Comparison of ENCODE assay signal across 27 cellular contexts in the genomic region with DNA sequence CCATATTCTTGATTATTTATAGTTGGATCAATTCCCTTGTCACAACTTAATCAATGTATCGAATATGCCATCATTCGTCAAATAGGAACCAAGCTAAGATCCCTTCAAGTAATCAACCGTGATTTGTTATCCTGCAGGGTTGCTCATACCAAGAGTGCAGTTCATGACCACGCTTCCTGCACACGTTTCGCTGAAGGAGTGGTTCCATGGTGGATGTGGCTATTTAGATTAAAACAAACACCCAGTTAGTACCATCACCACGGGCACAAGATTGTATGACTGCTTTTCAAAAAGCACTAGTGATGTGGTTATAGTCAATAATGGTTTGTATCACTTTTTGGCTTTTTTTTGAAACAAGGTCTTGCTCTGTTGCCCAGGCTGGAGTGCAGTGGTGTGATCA. TPM values are rescaled to one million over a fixed set of nuclear protein-coding genes. Genes with fewer than 3 reads are reported as not detected.
DNase-seq lines count a peak whose midpoint lies in the region; ATAC-seq, FAIRE-seq and TF ChIP-seq lines count a peak whose summit lies in the region.
"Had no signal": no experiment of that assay in that cellular context is flagged by ENCODE, and none has a peak within 500 bp of the region (broad histone marks: within the 10 kb centered on the region; RNA-seq: fewer than 3 reads in every experiment).

No MANE protein-coding gene starts in this region.

- no peaks in the 10 kb centered on the region for H3K36me3 ChIP-seq in mesendoderm (ENCODE audit: control insufficient read depth, insufficient read depth, low read length)
- H3K36me3 ChIP-seq: BE2C had no signal

- H3K4ac ChIP-seq in mesendoderm (ENCODE audit: low read depth, low read length) = no peak overlapping the region

- peak; percentile 94 for FAIRE-seq in A549 (lab: Jason Lieb, UNC)

- H3K79me1 ChIP-seq in mesendoderm (ENCODE audit: low read length) = no peaks in the 10 kb centered on the region

- DNase-seq in activated CD4-positive, alpha-beta T cell treated with anti-CD3 and anti-CD28 coated beads for 36 hours = peak; percentile 43
- no peak for DNase-seq in activated CD4-positive, alpha-beta T cell treated with anti-CD3 and anti-CD28 coated beads for 4 hours
- DNase-seq in activated naive CD4-positive, alpha-beta T cell treated with anti-CD3 and anti-CD28 coated beads for 36 hours = peak; percentile 25
- no peak for DNase-seq in activated naive CD4-positive, alpha-beta T cell (lab: John Stamatoyannopoulos, UW)
- DNase-seq in A549 (ENCODE audit: low read depth in 1 of 2, low spot score in 1 of 2) (no peak), mesendoderm (no peak), Calu3 (no peak)
- peak; percentile 46 for DNase-seq in activated CD8-positive, alpha-beta T cell treated with anti-CD3 and anti-CD28 coated beads, Interleukin-2, amount 10 ng/mL, durations not matched to agents 7 days and 5 days
- DNase-seq: ACHN, BE2C, DMS153, DND-41, GM23248, H7, MM.1S, NCI-H1417, NCI-H1694, NCI-H2029 treated with DMSO at 0.1 percent for 48 hours, NCI-H2227 treated with DMSO at 0.1 percent for 48 hours, NCI-H526 treated with DMSO at 0.1 percent for 48 hours, Right ventricle myocardium superior, RPMI8226 had no signal

- H3K9me3 ChIP-seq in A549 = no peaks in the 10 kb centered on the region
- H3K9me3 ChIP-seq: BE2C had no signal

- H3K9me3 Mint-ChIP-seq in activated CD4-positive, alpha-beta T cell treated with anti-CD3 and anti-CD28 coated beads for 36 hours (ENCODE audit: low read depth) = no peaks in the 10 kb centered on the region
- H3K9me3 Mint-ChIP-seq in activated naive CD4-positive, alpha-beta T cell treated with anti-CD3 and anti-CD28 coated beads for 36 hours = no peaks in the 10 kb centered on the region
- H3K9me3 Mint-ChIP-seq in activated CD8-positive, alpha-beta T cell treated with anti-CD3 and anti-CD28 coated beads, Interleukin-2, amount 10 ng/mL, durations not matched to agents 7 days and 5 days (ENCODE audit: insufficient read depth) = no peaks in the 10 kb centered on the region
- no peaks in the 10 kb centered on the region for H3K9me3 Mint-ChIP-seq in Calu3 (ENCODE audit: low read depth, unreplicated experiment)

- WGBS in A549 (ENCODE audit: missing lambda C conversion rate) = 72% methylated on average over 7 of the region's 7 CpGs
- no CpG with 5 or more reads among the region's 7 CpGs for WGBS in mesendoderm (ENCODE audit: extremely low coverage, insufficient coverage, low lambda C conversion rate)

- no TSS peak for BruUV-seq in Calu3 (replicated peaks; lab: Mats Ljungman, UMichigan)

- H3K4me1 ChIP-seq in A549 (peaks cover 3% of the 10 kb centered on the region; the same call in 1 of the 3 replicates), mesendoderm (ENCODE audit: control insufficient read depth, low read depth, low read length) (no peaks in the 10 kb centered on the region)
- H3K4me1 ChIP-seq: BE2C had no signal

- no peaks in the 10 kb centered on the region for H3K27me3 ChIP-seq in mesendoderm (ENCODE audit: insufficient read depth, low read length, poor library complexity)
- H3K27me3 ChIP-seq: BE2C had no signal

- no peak overlapping the region for H3K23ac ChIP-seq in mesendoderm (ENCODE audit: low read length)

- no peaks in the 10 kb centered on the region for H3K27me3 Mint-ChIP-seq in activated CD4-positive, alpha-beta T cell treated with anti-CD3 and anti-CD28 coated beads for 36 hours
- no peaks in the 10 kb centered on the region for H3K27me3 Mint-ChIP-seq in activated naive CD4-positive, alpha-beta T cell treated with anti-CD3 and anti-CD28 coated beads for 36 hours (ENCODE audit: low read depth)
- H3K27me3 Mint-ChIP-seq in activated CD8-positive, alpha-beta T cell treated with anti-CD3 and anti-CD28 coated beads, Interleukin-2, amount 10 ng/mL, durations not matched to agents 7 days and 5 days (ENCODE audit: low read depth) = no peaks in the 10 kb centered on the region
- peaks cover 33% of the 10 kb centered on the region for H3K27me3 Mint-ChIP-seq in Calu3 (ENCODE audit: unreplicated experiment)

- no peak for TF ChIP-seq RAD21 in A549 (conservative IDR thresholded peaks at IDR 0.05 in 1 of 2, IDR thresholded peaks at IDR 0.05 in 1 of 2)

- H3K9ac ChIP-seq in mesendoderm (ENCODE audit: low read length) = no peak overlapping the region
- H3K9ac ChIP-seq: GM23248, KMS-11 had no signal

- POLR2A ChIA-PET in activated CD4-positive, alpha-beta T cell treated with anti-CD3 and anti-CD28 coated beads for 36 hours (lab: Charles Lee) = no interaction called here
- POLR2A ChIA-PET in A549 (lab: Yijun Ruan, JAX) = interaction anchor here (1.2 kb wide), 1 partner anchor 16 kb away, joined by 3 read pairs; no protein-coding TSS in a partner anchor
- POLR2A ChIA-PET in activated CD8-positive, alpha-beta T cell treated with anti-CD3 and anti-CD28 coated beads, Interleukin-2, amount 10 ng/mL, durations not matched to agents 7 days and 5 days (lab: Charles Lee) = interaction anchor here (0.7 to 1.2 kb wide), 2 partner anchors 10 to 171 kb away, joined by 3 to 4 read pairs; no protein-coding TSS in a partner anchor

- H3K4me3 ChIP-seq in A549 (no peak overlapping the region), mesendoderm (ENCODE audit: low read length) (no peak overlapping the region)
- H3K4me3 ChIP-seq: GM23248 had no signal

- H2AK5ac ChIP-seq in mesendoderm (ENCODE audit: low read length) = no peak overlapping the region

- H4K5ac ChIP-seq in mesendoderm (ENCODE audit: low read length) = no peak overlapping the region

- TF ChIP-seq POLR2A in A549 (IDR thresholded peaks at IDR 0.05; ENCODE audit: low read length) = no peak

- no peaks in the 10 kb centered on the region for H3K4me1 Mint-ChIP-seq in activated CD4-positive, alpha-beta T cell treated with anti-CD3 and anti-CD28 coated beads for 36 hours
- H3K4me1 Mint-ChIP-seq in activated naive CD4-positive, alpha-beta T cell treated with anti-CD3 and anti-CD28 coated beads for 36 hours (ENCODE audit: low read depth) = no peaks in the 10 kb centered on the region
- H3K4me1 Mint-ChIP-seq in activated CD8-positive, alpha-beta T cell treated with anti-CD3 and anti-CD28 coated beads, Interleukin-2, amount 10 ng/mL, durations not matched to agents 7 days and 5 days (ENCODE audit: low read depth) = peaks cover 13% of the 10 kb centered on the region
- no peaks in the 10 kb centered on the region for H3K4me1 Mint-ChIP-seq in Calu3 (ENCODE audit: low read depth, unreplicated experiment)
- H3K4me1 Mint-ChIP-seq: IgD-negative memory B cell had no signal

- H3K27ac ChIP-seq in A549 (no peak overlapping the region), mesendoderm (ENCODE audit: low read depth, low read length) (no peak overlapping the region)
- H3K27ac ChIP-seq: 22Rv1, GM23248, HL-60, KMS-11 had no signal

- no peak overlapping the region for H2BK5ac ChIP-seq in mesendoderm (ENCODE audit: low read length)

- H3K79me2 ChIP-seq in mesendoderm (ENCODE audit: control insufficient read depth, insufficient read depth, low read length) = no peaks in the 10 kb centered on the region

- H3K4me2 ChIP-seq in A549 = no peak overlapping the region
- no peak overlapping the region for H3K4me2 ChIP-seq in mesendoderm (ENCODE audit: low read length)
- H3K4me2 ChIP-seq: KMS-11 had no signal

- TF ChIP-seq CTCF in A549 (IDR thresholded peaks at IDR 0.05) = no peak
- TF ChIP-seq CTCF in Calu3 (IDR thresholded peaks at IDR 0.05; ENCODE audit: unreplicated experiment) = no peak

- no peaks in the 10 kb centered on the region for H3K36me3 Mint-ChIP-seq in activated CD4-positive, alpha-beta T cell treated with anti-CD3 and anti-CD28 coated beads for 36 hours (ENCODE audit: low read depth)
- H3K36me3 Mint-ChIP-seq in activated naive CD4-positive, alpha-beta T cell treated with anti-CD3 and anti-CD28 coated beads for 36 hours (ENCODE audit: low read depth) = no peaks in the 10 kb centered on the region
- no peaks in the 10 kb centered on the region for H3K36me3 Mint-ChIP-seq in activated CD8-positive, alpha-beta T cell treated with anti-CD3 and anti-CD28 coated beads, Interleukin-2, amount 10 ng/mL, durations not matched to agents 7 days and 5 days (ENCODE audit: low read depth)
- no peaks in the 10 kb centered on the region for H3K36me3 Mint-ChIP-seq in Calu3 (ENCODE audit: insufficient read depth, unreplicated experiment)
- H3K36me3 Mint-ChIP-seq: CD14-positive monocyte, IgD-negative memory B cell had no signal

- CTCF ChIA-PET in activated CD4-positive, alpha-beta T cell treated with anti-CD3 and anti-CD28 coated beads for 36 hours (lab: Charles Lee) = interaction anchor here (0.7 to 4.0 kb wide), 4 partner anchors 11 to 159 kb away, joined by 3 to 19 read pairs (median 6); no protein-coding TSS in a partner anchor
- CTCF ChIA-PET in activated naive CD4-positive, alpha-beta T cell treated with anti-CD3 and anti-CD28 coated beads for 36 hours (lab: Charles Lee) = interaction anchor here (0.8 to 4.4 kb wide), 2 partner anchors 9 to 45 kb away, joined by 5 to 17 read pairs; no protein-coding TSS in a partner anchor
- CTCF ChIA-PET in A549 (lab: Yijun Ruan, JAX) (interaction anchor here (0.9 to 14.8 kb wide), 29 partner anchors 11 to 879 kb away, joined by 3 to 243 read pairs (median 6); a partner anchor contains a TSS), Calu3 (lab: Charles Lee) (interaction anchor here (0.5 to 1.7 kb wide), 2 partner anchors 11 to 59 kb away, joined by 3 to 8 read pairs; no protein-coding TSS in a partner anchor)
- CTCF ChIA-PET in activated CD8-positive, alpha-beta T cell treated with anti-CD3 and anti-CD28 coated beads, Interleukin-2, amount 10 ng/mL, durations not matched to agents 7 days and 5 days (lab: Charles Lee) = interaction anchor here (0.8 to 2.5 kb wide), 7 partner anchors 11 to 104 kb away, joined by 3 to 10 read pairs (median 3); no protein-coding TSS in a partner anchor

- H4K8ac ChIP-seq in mesendoderm (ENCODE audit: low read depth, low read length) = no peak overlapping the region

- intact Hi-C loops in activated CD4-positive, alpha-beta T cell treated with anti-CD3 and anti-CD28 coated beads for 36 hours (cut with DNase I, micrococcal nuclease) = loop anchor here in 1 of 2 experiments (1.0 kb wide), 1 partner anchor 103 kb away; no protein-coding TSS in a partner anchor
- intact Hi-C loops in activated naive CD4-positive, alpha-beta T cell treated with anti-CD3 and anti-CD28 coated beads for 36 hours (cut with micrococcal nuclease) = loop anchor here (5.0 kb wide), 1 partner anchor 42 kb away; a partner anchor contains a TSS
- intact Hi-C loops in Calu3 (cut with micrococcal nuclease; ENCODE audit: unreplicated experiment) = loop anchor here (1.0 kb wide), 2 partner anchors 75 to 103 kb away; no protein-coding TSS in a partner anchor

- H3K56ac ChIP-seq in mesendoderm (ENCODE audit: low read length) = no peak overlapping the region

- ATAC-seq in activated CD4-positive, alpha-beta T cell treated with anti-CD3 and anti-CD28 coated beads for 36 hours = peak; percentile 65
- no peak for ATAC-seq in A549
- peak; percentile 48 for ATAC-seq in activated CD8-positive, alpha-beta T cell treated with anti-CD3 and anti-CD28 coated beads, Interleukin-2, amount 10 ng/mL, durations not matched to agents 7 days and 5 days

- H3K4me3 Mint-ChIP-seq in activated CD4-positive, alpha-beta T cell treated with anti-CD3 and anti-CD28 coated beads for 36 hours = no peak overlapping the region
- H3K4me3 Mint-ChIP-seq in activated naive CD4-positive, alpha-beta T cell treated with anti-CD3 and anti-CD28 coated beads for 36 hours = no peak overlapping the region
- H3K4me3 Mint-ChIP-seq in activated CD8-positive, alpha-beta T cell treated with anti-CD3 and anti-CD28 coated beads, Interleukin-2, amount 10 ng/mL, durations not matched to agents 7 days and 5 days = no peak overlapping the region
- no peak overlapping the region for H3K4me3 Mint-ChIP-seq in Calu3 (ENCODE audit: low read depth, unreplicated experiment)
- H3K4me3 Mint-ChIP-seq: CD14-positive monocyte, IgD-negative memory B cell had no signal

- no peak overlapping the region for H2BK15ac ChIP-seq in mesendoderm (replicated peaks; ENCODE audit: low read depth)

- no peak for TF ChIP-seq EP300 in A549 (IDR thresholded peaks at IDR 0.05)

- no peak overlapping the region for H3K18ac ChIP-seq in mesendoderm (ENCODE audit: low read length)

- H2BK120ac ChIP-seq in mesendoderm (ENCODE audit: low read depth, low read length) = no peak overlapping the region

- H3K27ac Mint-ChIP-seq in activated CD4-positive, alpha-beta T cell treated with anti-CD3 and anti-CD28 coated beads for 36 hours = no peak overlapping the region
- no peak overlapping the region for H3K27ac Mint-ChIP-seq in activated naive CD4-positive, alpha-beta T cell treated with anti-CD3 and anti-CD28 coated beads for 36 hours
- no peak overlapping the region for H3K27ac Mint-ChIP-seq in activated CD8-positive, alpha-beta T cell treated with anti-CD3 and anti-CD28 coated beads, Interleukin-2, amount 10 ng/mL, durations not matched to agents 7 days and 5 days
- no peak overlapping the region for H3K27ac Mint-ChIP-seq in Calu3 (ENCODE audit: unreplicated experiment)
- H3K27ac Mint-ChIP-seq: IgD-negative memory B cell had no signal

RNA-seq across cellular contexts. Expression of a gene that starts 41.1 kb away (rescaled TPM):
- total RNA-seq in activated CD4-positive, alpha-beta T cell treated with anti-CD3 and anti-CD28 coated beads for 36 hours = 10 to 100 TPM; 29.4 to 30.4 TPM
- 10 to 100 TPM; 31.2 to 34.1 TPM for total RNA-seq in activated naive CD4-positive, alpha-beta T cell treated with anti-CD3 and anti-CD28 coated beads for 36 hours
- 15.4 and 18.3 TPM in 2 replicates for polyA plus RNA-seq in A549 (2011; rRNA removed)
- 20.9 and 21.4 TPM in 2 replicates for polyA plus RNA-seq in A549 (2012; cell fraction: cytosol; rRNA removed)
- 21.9 and 34.2 TPM in 2 replicates for polyA plus RNA-seq in A549 (2012; cell fraction: nucleus; rRNA removed)
- 25.0 to 26.9 TPM (median 25.2 TPM) in 3 replicates for polyA plus RNA-seq in A549 (2017; fragmentation: RNase III; extraction: RNeasy Plus Mini Kit Qiagen cat#74134 plus additional on column Dnase treatment)
- polyA minus RNA-seq in A549 (2011; rRNA and poly(A)+ RNA removed) = 14.1 and 15.5 TPM in 2 replicates
- total RNA-seq in activated CD8-positive, alpha-beta T cell treated with anti-CD3 and anti-CD28 coated beads, Interleukin-2, amount 10 ng/mL, durations not matched to agents 7 days and 5 days = 10 to 100 TPM; 38.7 to 39.2 TPM
- polyA plus RNA-seq in mesendoderm (2013, experiment 1 of 2) = 36.6 TPM
- polyA plus RNA-seq in mesendoderm (2013, experiment 2 of 2) = 36.5 TPM
- total RNA-seq in Calu3 (2022) = 11.0 and 15.9 TPM in 2 replicates
- polyA plus RNA-seq: CD14-positive monocyte had no signal

RNA-seq across cellular contexts. Expression of a gene that starts 55.6 kb away (rescaled TPM):
- 10 to 100 TPM; 26.7 to 35.7 TPM for total RNA-seq in activated CD4-positive, alpha-beta T cell treated with anti-CD3 and anti-CD28 coated beads for 36 hours
- 10 to 100 TPM; 21.6 to 24.3 TPM for total RNA-seq in activated naive CD4-positive, alpha-beta T cell treated with anti-CD3 and anti-CD28 coated beads for 36 hours
- polyA plus RNA-seq in A549 (2011; rRNA removed) (33.6 and 34.3 TPM in 2 replicates), A549 (2017; fragmentation: RNase III; extraction: RNeasy Plus Mini Kit Qiagen cat#74134 plus additional on column Dnase treatment) (35.2 to 36.1 TPM (median 35.2 TPM) in 3 replicates)
- polyA plus RNA-seq in A549 (2012; cell fraction: cytosol; rRNA removed) = 30.8 and 40.5 TPM in 2 replicates
- polyA plus RNA-seq in A549 (2012; cell fraction: nucleus; rRNA removed) = 35.7 and 36.4 TPM in 2 replicates
- polyA minus RNA-seq in A549 (2011; rRNA and poly(A)+ RNA removed) = 11.6 and 15.1 TPM in 2 replicates
- total RNA-seq in activated CD8-positive, alpha-beta T cell treated with anti-CD3 and anti-CD28 coated beads, Interleukin-2, amount 10 ng/mL, durations not matched to agents 7 days and 5 days = 10 to 100 TPM; 38.7 to 41.0 TPM
- 10.9 TPM for polyA plus RNA-seq in mesendoderm (2013, experiment 1 of 2)
- polyA plus RNA-seq in mesendoderm (2013, experiment 2 of 2) = 10.9 TPM
- total RNA-seq in Calu3 (2022) = 15.4 and 17.5 TPM in 2 replicates

Comparison
In these comparisons a context has a peak if more than half of its experiments do, and no peak if none do; other contexts are left out.
1. DNase-seq: peak in activated CD4-positive, alpha-beta T cell treated with anti-CD3 and anti-CD28 coated beads for 36 hours (single experiment), activated naive CD4-positive, alpha-beta T cell treated with anti-CD3 and anti-CD28 coated beads for 36 hours (single experiment) and activated CD8-positive, alpha-beta T cell treated with anti-CD3 and anti-CD28 coated beads, Interleukin-2, amount 10 ng/mL, durations not matched to agents 7 days and 5 days (single experiment); none in activated CD4-positive, alpha-beta T cell treated with anti-CD3 and anti-CD28 coated beads for 4 hours (0 of 2), activated naive CD4-positive, alpha-beta T cell (0 of 4), A549 (0 of 2), mesendoderm (single experiment) and Calu3 (single experiment).
2. ATAC-seq: peak in activated CD4-positive, alpha-beta T cell treated with anti-CD3 and anti-CD28 coated beads for 36 hours (single experiment) and activated CD8-positive, alpha-beta T cell treated with anti-CD3 and anti-CD28 coated beads, Interleukin-2, amount 10 ng/mL, durations not matched to agents 7 days and 5 days (single experiment); none in A549 (0 of 2).